ENCODE assay signal across 34 cellular contexts in the genomic region with DNA sequence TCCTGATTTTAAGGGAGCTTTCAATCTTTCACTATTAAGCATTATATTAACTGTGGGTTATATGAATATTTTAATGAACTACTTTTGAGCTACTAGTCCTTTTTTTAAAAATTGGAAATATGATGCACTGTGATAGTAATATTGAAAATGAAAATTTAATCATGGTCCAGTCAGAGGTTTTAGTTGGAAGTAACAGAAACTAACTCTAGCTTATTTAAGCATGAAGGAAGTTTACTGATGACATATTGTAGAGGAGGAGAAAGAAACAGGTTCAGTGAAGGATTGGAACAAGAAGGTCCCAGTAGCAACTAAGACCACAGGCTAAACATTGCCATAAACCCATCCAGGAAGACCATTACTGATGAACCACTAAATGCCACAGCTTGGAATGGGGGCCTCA. TPM values are rescaled to one million over a fixed set of nuclear protein-coding genes. Genes with fewer than 3 reads are reported as not detected.
"Had no signal": no experiment of that assay in that cellular context is flagged by ENCODE, and none has a peak within 500 bp of the region (broad histone marks: within the 10 kb centered on the region; RNA-seq: fewer than 3 reads in every experiment).

No MANE protein-coding gene starts in this region.

- H3K27me3 ChIP-seq: esophagus muscularis mucosa, gastroesophageal sphincter, heart left ventricle, hepatocyte, neural progenitor cell, right atrium auricular region, suprapubic skin, transverse colon, upper lobe of right lung, uterus had no signal

- DNase-seq: dermis blood vessel endothelial cell; effector memory CD4-positive, alpha-beta T cell; foreskin keratinocyte; heart left ventricle; kidney; nucleus accumbens; stimulated activated CD4-positive, alpha-beta T cell treated with anti-CD3 and anti-CD28 coated beads, Interleukin-12 subunit alpha, Interleukin-12 subunit beta, amount 100 ng/mL, for 4 hours; stimulated activated CD4-positive, alpha-beta T cell treated with anti-CD3 and anti-CD28 coated beads, Interleukin-1b, Interleukin-23, amount 100 ng/mL, for 48 hours; stimulated activated CD4-positive, alpha-beta T cell treated with anti-CD3 and anti-CD28 coated beads, Interleukin-4, amount 100 ng/mL, for 1 hour; stimulated activated CD8-positive, alpha-beta memory T cell treated with anti-CD3 and anti-CD28 coated beads, Interleukin-4, amount 100 ng/mL, for 48 hours; stimulated activated naive CD8-positive, alpha-beta T cell treated with anti-CD3 and anti-CD28 coated beads, Interleukin-15, amount 100 ng/mL, for 72 hours; transverse colon; upper lobe of right lung; uterus had no signal

- H3K4me1 ChIP-seq: esophagus muscularis mucosa, foreskin keratinocyte, gastroesophageal sphincter, neural progenitor cell, prostate gland, right atrium auricular region, suprapubic skin, transverse colon, upper lobe of right lung, uterus had no signal

- H3K4me1 Mint-ChIP-seq: memory B cell, nephron had no signal

- H3K9me3 Mint-ChIP-seq: memory B cell had no signal

- H3K36me3 Mint-ChIP-seq: memory B cell, neural progenitor cell had no signal

- H3K27me3 Mint-ChIP-seq: stimulated activated naive CD8-positive, alpha-beta T cell treated with anti-CD3 and anti-CD28 coated beads, Interleukin-15, amount 100 ng/mL, for 72 hours had no signal

- H3K27ac Mint-ChIP-seq: memory B cell; nephron; neural progenitor cell; stimulated activated naive CD8-positive, alpha-beta T cell treated with anti-CD3 and anti-CD28 coated beads, Interleukin-15, amount 100 ng/mL, for 72 hours had no signal

- H3K36me3 ChIP-seq: esophagus muscularis mucosa, gastroesophageal sphincter, heart left ventricle, neural progenitor cell, prostate gland, right atrium auricular region, suprapubic skin, transverse colon, upper lobe of right lung, uterus had no signal

- H3K27ac ChIP-seq: coronary artery, esophagus muscularis mucosa, foreskin keratinocyte, gastroesophageal sphincter, heart left ventricle, hepatocyte, neural progenitor cell, prostate gland, right atrium auricular region, suprapubic skin, transverse colon, upper lobe of right lung, uterus had no signal

- H3K4me3 Mint-ChIP-seq: memory B cell; nephron; neural progenitor cell; stimulated activated naive CD8-positive, alpha-beta T cell treated with anti-CD3 and anti-CD28 coated beads, Interleukin-15, amount 100 ng/mL, for 72 hours had no signal

- H3K4me3 ChIP-seq: coronary artery, esophagus muscularis mucosa, gastroesophageal sphincter, heart left ventricle, hepatocyte, lung, neural progenitor cell, prostate gland, right atrium auricular region, smooth muscle cell, suprapubic skin, transverse colon, upper lobe of right lung, uterus had no signal

- H3K9me3 ChIP-seq: esophagus muscularis mucosa, gastroesophageal sphincter, prostate gland, right atrium auricular region, suprapubic skin, transverse colon, upper lobe of right lung, uterus had no signal

- ATAC-seq: foreskin keratinocyte; gastroesophageal sphincter; heart left ventricle; left lobe of liver; sciatic nerve; stimulated activated naive CD8-positive, alpha-beta T cell treated with anti-CD3 and anti-CD28 coated beads, Interleukin-15, amount 100 ng/mL, for 72 hours; upper lobe of right lung had no signal

RNA-seq across cellular contexts. Expression of gene TMIGD1, which starts 20.9 kb away (rescaled TPM):
- total RNA-seq: dermis blood vessel endothelial cell, endothelial cell of umbilical vein, epithelial cell of proximal tubule, fibroblast of lung, foreskin keratinocyte, gastroesophageal sphincter, heart left ventricle, kidney, left lobe of liver, liver, lung, mononuclear cell, osteocyte, prostate gland, right atrium auricular region, sciatic nerve, smooth muscle cell, upper lobe of right lung, uterus had no signal
